In genomic region chr5:7606840-7607453, GRCh38 we compare ENCODE assay signal across 21 cellular contexts.
"Had no signal": no experiment of that assay in that cellular context is flagged by ENCODE, and none has a peak within 500 bp of the region (broad histone marks: within the 10 kb centered on the region; RNA-seq: fewer than 3 reads in every experiment).

No MANE protein-coding gene starts in this region.

- H3K4me1 ChIP-seq: breast epithelium, gastroesophageal sphincter, heart left ventricle, neural progenitor cell, psoas muscle, thyroid gland had no signal

- H3K9ac ChIP-seq: neural progenitor cell had no signal

- H3K27me3 Mint-ChIP-seq: activated CD4-positive, alpha-beta memory T cell treated with anti-CD3 and anti-CD28 coated beads, Interleukin-2, amount 10 ng/mL, durations not matched to agents 7 days and 5 days; activated CD8-positive, alpha-beta memory T cell treated with anti-CD3 and anti-CD28 coated beads, Interleukin-2, amount 10 ng/mL, durations not matched to agents 7 days and 5 days had no signal

- ATAC-seq: activated CD4-positive, alpha-beta T cell treated with anti-CD3 and anti-CD28 coated beads for 36 hours; activated CD8-positive, alpha-beta memory T cell treated with anti-CD3 and anti-CD28 coated beads, Interleukin-2, amount 10 ng/mL, durations not matched to agents 7 days and 5 days; activated naive CD8-positive, alpha-beta T cell treated with anti-CD3 and anti-CD28 coated beads, Interleukin-2, amount 50 U/mL, for 24 hours; gastroesophageal sphincter; heart left ventricle; left ventricle myocardium superior; naive thymus-derived CD4-positive, alpha-beta T cell; psoas muscle; right cardiac atrium had no signal

- H3K9me3 ChIP-seq: gastroesophageal sphincter, psoas muscle, thyroid gland had no signal

- H3K27ac ChIP-seq: breast epithelium, coronary artery, gastroesophageal sphincter, heart left ventricle, neural progenitor cell, psoas muscle, thyroid gland had no signal

- H3K36me3 ChIP-seq: breast epithelium, gastroesophageal sphincter, heart left ventricle, neural progenitor cell, thyroid gland had no signal

- H3K9me3 Mint-ChIP-seq: activated T-helper 2 cell treated with anti-CD3 and anti-CD28 coated beads, Interferon-gamma antibody, Interleukin-2, Interleukin-4, amounts not matched to agents 10 μg/mL and 5 μg/mL and 100 μg/mL, durations not matched to agents 14 hours and 24 hours and 36 hours had no signal

- H3K27me3 ChIP-seq: breast epithelium, gastroesophageal sphincter, heart left ventricle, neural progenitor cell, thyroid gland had no signal

- H3K4me3 Mint-ChIP-seq: activated CD4-positive, alpha-beta memory T cell treated with anti-CD3 and anti-CD28 coated beads, Interleukin-2, amount 10 ng/mL, durations not matched to agents 7 days and 5 days; activated CD4-positive, alpha-beta T cell treated with anti-CD3 and anti-CD28 coated beads for 36 hours; activated CD8-positive, alpha-beta memory T cell treated with anti-CD3 and anti-CD28 coated beads, Interleukin-2, amount 10 ng/mL, durations not matched to agents 7 days and 5 days; activated naive CD4-positive, alpha-beta T cell treated with anti-CD3 and anti-CD28 coated beads for 36 hours; activated naive CD8-positive, alpha-beta T cell treated with anti-CD3 and anti-CD28 coated beads, Interleukin-2, amount 50 U/mL, for 24 hours; memory B cell; naive thymus-derived CD4-positive, alpha-beta T cell; neural progenitor cell had no signal

- H3K27ac Mint-ChIP-seq: activated CD4-positive, alpha-beta memory T cell treated with anti-CD3 and anti-CD28 coated beads, Interleukin-2, amount 10 ng/mL, durations not matched to agents 7 days and 5 days; activated CD4-positive, alpha-beta T cell treated with anti-CD3 and anti-CD28 coated beads for 36 hours; activated CD8-positive, alpha-beta memory T cell treated with anti-CD3 and anti-CD28 coated beads, Interleukin-2, amount 10 ng/mL, durations not matched to agents 7 days and 5 days; activated naive CD4-positive, alpha-beta T cell treated with anti-CD3 and anti-CD28 coated beads for 36 hours; activated naive CD8-positive, alpha-beta T cell treated with anti-CD3 and anti-CD28 coated beads, Interleukin-2, amount 50 U/mL, for 24 hours; activated T-helper 2 cell treated with anti-CD3 and anti-CD28 coated beads, Interferon-gamma antibody, Interleukin-2, Interleukin-4, amounts not matched to agents 10 μg/mL and 5 μg/mL and 100 μg/mL, durations not matched to agents 14 hours and 24 hours and 36 hours; memory B cell; naive thymus-derived CD4-positive, alpha-beta T cell; neural progenitor cell had no signal

- H3K36me3 Mint-ChIP-seq: activated CD8-positive, alpha-beta memory T cell treated with anti-CD3 and anti-CD28 coated beads, Interleukin-2, amount 10 ng/mL, durations not matched to agents 7 days and 5 days; memory B cell; naive thymus-derived CD4-positive, alpha-beta T cell; neural progenitor cell had no signal

- H3K4me1 Mint-ChIP-seq: activated CD4-positive, alpha-beta memory T cell treated with anti-CD3 and anti-CD28 coated beads, Interleukin-2, amount 10 ng/mL, durations not matched to agents 7 days and 5 days; activated CD4-positive, alpha-beta T cell treated with anti-CD3 and anti-CD28 coated beads for 36 hours; activated CD8-positive, alpha-beta memory T cell treated with anti-CD3 and anti-CD28 coated beads, Interleukin-2, amount 10 ng/mL, durations not matched to agents 7 days and 5 days; activated naive CD8-positive, alpha-beta T cell treated with anti-CD3 and anti-CD28 coated beads, Interleukin-2, amount 50 U/mL, for 24 hours; memory B cell; naive thymus-derived CD4-positive, alpha-beta T cell; neural progenitor cell had no signal

- DNase-seq: activated CD4-positive, alpha-beta memory T cell treated with anti-CD3 and anti-CD28 coated beads, Interleukin-2, amount 10 ng/mL, durations not matched to agents 7 days and 5 days; activated CD4-positive, alpha-beta T cell treated with anti-CD3 and anti-CD28 coated beads for 36 hours; activated CD8-positive, alpha-beta memory T cell treated with anti-CD3 and anti-CD28 coated beads, Interleukin-2, amount 10 ng/mL, durations not matched to agents 7 days and 5 days; activated naive CD4-positive, alpha-beta T cell treated with anti-CD3 and anti-CD28 coated beads for 36 hours; activated naive CD8-positive, alpha-beta T cell treated with anti-CD3 and anti-CD28 coated beads, Interleukin-2, amount 50 U/mL, for 24 hours; activated T-cell treated with anti-CD3 and anti-CD28 coated beads, Interleukin-2, amount 50 U/mL, for 1 hour; anterior cingulate cortex; heart left ventricle; left ventricle myocardium superior; naive thymus-derived CD4-positive, alpha-beta T cell; psoas muscle; right cardiac atrium; stimulated activated CD4-positive, alpha-beta T cell treated with anti-CD3 and anti-CD28 coated beads, Interleukin-2, amount 100 ng/mL, for 24 hours; stimulated activated naive CD4-positive, alpha-beta T cell treated with Interleukin-2 at 50 U/mL for 16 hours; thyroid gland had no signal

- H3K4me3 ChIP-seq: breast epithelium, coronary artery, gastroesophageal sphincter, heart left ventricle, neural progenitor cell, psoas muscle, thyroid gland had no signal
